In the genomic region with DNA sequence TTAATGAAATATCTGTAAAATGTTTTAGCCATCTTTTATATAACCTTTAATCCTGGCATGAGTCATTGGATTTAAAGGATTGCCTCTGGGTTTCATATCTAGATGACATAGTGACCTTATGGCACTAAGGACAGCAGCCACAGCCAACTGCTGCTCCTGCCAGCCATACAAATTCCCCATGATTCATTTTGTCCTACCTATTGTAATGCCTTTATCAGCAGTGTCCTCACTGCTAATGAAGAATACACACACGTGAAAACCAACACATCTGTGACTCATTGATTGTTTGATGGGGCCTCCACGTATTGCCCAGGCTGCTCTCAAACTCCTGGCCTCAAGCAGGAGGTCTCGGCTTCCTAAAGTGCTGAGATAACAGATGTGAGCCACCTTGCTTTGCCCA, we compare ENCODE assay signal across 16 cellular contexts. TPM values are rescaled to one million over a fixed set of nuclear protein-coding genes. Genes with fewer than 3 reads are reported as not detected.
DNase-seq lines count a peak whose midpoint lies in the region; ATAC-seq and TF ChIP-seq lines count a peak whose summit lies in the region.
"Had no signal": no experiment of that assay in that cellular context is flagged by ENCODE, and none has a peak within 500 bp of the region (broad histone marks: within the 10 kb centered on the region; RNA-seq: fewer than 3 reads in every experiment).

No MANE protein-coding gene starts in this region.

- no peak overlapping the region for H3K27ac Mint-ChIP-seq in natural killer cell treated with Interleukin-12 subunit alpha and Interleukin-12 subunit beta and Interleukin-15 and Interleukin-18, amount 100 ng/mL, for 72 hours

- H3K36me3 Mint-ChIP-seq in natural killer cell treated with Interleukin-12 subunit alpha and Interleukin-12 subunit beta and Interleukin-15 and Interleukin-18, amount 100 ng/mL, for 72 hours, result no peaks in the 10 kb centered on the region

- H3K9me3 ChIP-seq in osteoblast (ENCODE audit: low read depth, low read length), result no peaks in the 10 kb centered on the region
- H3K9me3 ChIP-seq: gastrocnemius medialis, SJCRH30 had no signal

- peak; percentile 50 for DNase-seq in NCI-H226
- DNase-seq in cardiac fibroblast (ENCODE audit: low read depth in 2 of 2), result peak; percentile 16 to 29
- peak; percentile 65 for DNase-seq in osteoblast (ENCODE audit: insufficient read length, low spot score, missing footprints)
- DNase-seq in amygdala (lab: John Stamatoyannopoulos, UW), result no peak
- no peak for DNase-seq in KG1 (lab: John Stamatoyannopoulos, UW)
- DNase-seq in NCI-H526 (lab: John Stamatoyannopoulos, UW), result no peak
- DNase-seq in natural killer cell treated with Interleukin-12 subunit alpha and Interleukin-12 subunit beta and Interleukin-15 and Interleukin-18, amount 100 ng/mL, for 72 hours (ENCODE audit: low spot score), result no peak
- DNase-seq: amniotic stem cell, gastrocnemius medialis, NCI-H1436 treated with DMSO at 0.1 percent for 48 hours, NCI-H748 treated with DMSO at 0.1 percent for 48 hours, right cardiac atrium had no signal

- H3K4me2 ChIP-seq in osteoblast (ENCODE audit: insufficient read depth, low read length), result no peak overlapping the region
- H3K4me2 ChIP-seq: BLaER1 treated with 17β-estradiol and CSF1 and Interleukin-3, amounts not matched to agents 10 nM and 100 nM had no signal

- no peaks in the 10 kb centered on the region for H3K4me1 ChIP-seq in osteoblast (ENCODE audit: insufficient read depth, low read length)
- H3K4me1 ChIP-seq: BLaER1 treated with 17β-estradiol and CSF1 and Interleukin-3, amounts not matched to agents 10 nM and 100 nM; gastrocnemius medialis had no signal

- peak; percentile 69 for ATAC-seq in GM18868 (IDR thresholded peaks at IDR 0.05; ENCODE audit: unreplicated experiment)
- ATAC-seq in natural killer cell treated with Interleukin-12 subunit alpha and Interleukin-12 subunit beta and Interleukin-15 and Interleukin-18, amount 100 ng/mL, for 72 hours, result no peak
- ATAC-seq: gastrocnemius medialis had no signal

- TF ChIP-seq CTCF in cardiac fibroblast (IDR thresholded peaks at IDR 0.05; ENCODE audit: low read depth, low read length) (no peak), osteoblast (IDR thresholded peaks at IDR 0.05; ENCODE audit: extremely low read depth, low read depth, low read length) (no peak)

- H3K79me2 ChIP-seq in osteoblast (ENCODE audit: insufficient read depth, low read length), result no peaks in the 10 kb centered on the region

- H3K4me3 ChIP-seq in cardiac fibroblast (replicated peaks in 1 of 2; ENCODE audit: low read depth in 2 of 2, low read length in 2 of 2), result no peak overlapping the region
- H3K4me3 ChIP-seq in osteoblast (ENCODE audit: insufficient read depth, low read length), result no peak overlapping the region
- H3K4me3 ChIP-seq: BLaER1 treated with 17β-estradiol and CSF1 and Interleukin-3, amounts not matched to agents 10 nM and 100 nM; gastrocnemius medialis; SJCRH30 had no signal

- no peak overlapping the region for H3K4me3 Mint-ChIP-seq in natural killer cell treated with Interleukin-12 subunit alpha and Interleukin-12 subunit beta and Interleukin-15 and Interleukin-18, amount 100 ng/mL, for 72 hours

- H3K27me3 ChIP-seq in osteoblast (ENCODE audit: insufficient read depth, low read length), result no peaks in the 10 kb centered on the region
- H3K27me3 ChIP-seq: BLaER1 treated with 17β-estradiol and CSF1 and Interleukin-3, amounts not matched to agents 10 nM and 100 nM; gastrocnemius medialis; SJCRH30 had no signal

- peaks cover 0 to 2% of the 10 kb centered on the region in 2 donors for H3K4me1 Mint-ChIP-seq in natural killer cell treated with Interleukin-12 subunit alpha and Interleukin-12 subunit beta and Interleukin-15 and Interleukin-18, amount 100 ng/mL, for 72 hours (ENCODE audit: low read depth in 2 of 2)

- no peaks in the 10 kb centered on the region for H4K20me1 ChIP-seq in osteoblast (ENCODE audit: insufficient read depth, low read length)
- H4K20me1 ChIP-seq: BLaER1 treated with 17β-estradiol and CSF1 and Interleukin-3, amounts not matched to agents 10 nM and 100 nM had no signal

- no peak overlapping the region for H3K27ac ChIP-seq in osteoblast (ENCODE audit: low read depth, low read length)
- H3K27ac ChIP-seq: BLaER1 treated with 17β-estradiol and CSF1 and Interleukin-3, amounts not matched to agents 10 nM and 100 nM; gastrocnemius medialis; SJCRH30 had no signal

- no peaks in the 10 kb centered on the region for H3K36me3 ChIP-seq in osteoblast (ENCODE audit: insufficient read depth, low read length)
- H3K36me3 ChIP-seq: BLaER1 treated with 17β-estradiol and CSF1 and Interleukin-3, amounts not matched to agents 10 nM and 100 nM; gastrocnemius medialis; SJCRH30 had no signal

- H2AFZ ChIP-seq in osteoblast (ENCODE audit: low read length), result no peak overlapping the region

- H3K9me3 Mint-ChIP-seq in natural killer cell treated with Interleukin-12 subunit alpha and Interleukin-12 subunit beta and Interleukin-15 and Interleukin-18, amount 100 ng/mL, for 72 hours, result no peaks in the 10 kb centered on the region

- no peaks in the 10 kb centered on the region for H3K27me3 Mint-ChIP-seq in natural killer cell treated with Interleukin-12 subunit alpha and Interleukin-12 subunit beta and Interleukin-15 and Interleukin-18, amount 100 ng/mL, for 72 hours

RNA-seq across cellular contexts. Expression of gene LDHAL6A, which starts 1.8 kb away (rescaled TPM):
- total RNA-seq in osteoblast, result not detected in 2 replicates
- total RNA-seq in natural killer cell treated with Interleukin-12 subunit alpha and Interleukin-12 subunit beta and Interleukin-15 and Interleukin-18, amount 100 ng/mL, for 72 hours, result not detected
- total RNA-seq: gastrocnemius medialis, myocyte, SJCRH30 had no signal

RNA-seq across cellular contexts. Expression of gene LDHC, which starts 45.3 kb away (rescaled TPM):
- total RNA-seq in osteoblast, result under 0.01 TPM in 1 of 2 replicates, not detected in the other
- total RNA-seq in natural killer cell treated with Interleukin-12 subunit alpha and Interleukin-12 subunit beta and Interleukin-15 and Interleukin-18, amount 100 ng/mL, for 72 hours, result not detected
- total RNA-seq: myocyte, SJCRH30 had no signal

Comparison
In these comparisons a context has a peak if more than half of its experiments do, and no peak if none do; other contexts are left out.
1. DNase-seq: peak in NCI-H226 (single experiment), cardiac fibroblast (2 of 2) and osteoblast (single experiment); none in amygdala (0 of 56), KG1 (single experiment), NCI-H526 (0 of 2) and natural killer cell treated with Interleukin-12 subunit alpha and Interleukin-12 subunit beta and Interleukin-15 and Interleukin-18, amount 100 ng/mL, for 72 hours (single experiment).